ENCODE assay signal across 8 cellular contexts in genomic region chr11:103108933-103109817, GRCh38.
A peak's percentile ranks its signal among the peaks of the same experiment; 100 is the strongest.
DNase-seq lines count a peak whose midpoint lies in the region; ATAC-seq and TF ChIP-seq lines count a peak whose summit lies in the region.

DYNC2H1 (plus strand) TSS chr11:103109426; CDS start chr11:103109575, 149 bp downstream.

- TF ChIP-seq CTCF in WI38 (IDR thresholded peaks at IDR 0.05; ENCODE audit: low read depth, low read length), result peak; percentile 45
- TF ChIP-seq CTCF in cardiac fibroblast (IDR thresholded peaks at IDR 0.05; ENCODE audit: low read depth, low read length), result peak; percentile 57

- H3K4me3 ChIP-seq in WI38 (ENCODE audit: low read depth, low read length) (peak within 1 kb of the TSS; percentile 80), cardiac fibroblast (replicated peaks in 1 of 2; ENCODE audit: low read depth in 2 of 2, low read length in 2 of 2) (peak within 1 kb of the TSS; percentile 72 to 87)

- ATAC-seq in GM18861 (IDR thresholded peaks at IDR 0.05; ENCODE audit: unreplicated experiment) (peak; percentile 100), HG03103 (IDR thresholded peaks at IDR 0.05; ENCODE audit: low read depth, unreplicated experiment) (peak; percentile 100)

- DNase-seq in ACHN, result peak; percentile 91
- DNase-seq in NCI-H2196 treated with DMSO at 0.1 percent for 48 hours (lab: John Stamatoyannopoulos, UW; ENCODE audit: unreplicated experiment), result peak; percentile 76
- DNase-seq in cardiac fibroblast (ENCODE audit: low read depth in 2 of 2), result peak; percentile 93 to 95
- DNase-seq in islet precursor cell, result peak; percentile 95
- peak; percentile 84 for DNase-seq in stimulated activated CD4-positive, alpha-beta T cell treated with anti-CD3 and anti-CD28 coated beads, Interleukin-12 subunit alpha, Interleukin-12 subunit beta, amount 100 ng/mL, for 4 hours

- in situ Hi-C loops in ACHN (cut with HindIII; ENCODE audit: low pct_ligation_motif_present, low pct_unique_long_range_greater_than_20kb, low sequenced_read_pairs), result no loop called here

Comparison
In these comparisons a context has a peak if more than half of its experiments do, and no peak if none do; other contexts are left out.
1. Peak in every context shown above with its lines: DNase-seq, ATAC-seq and H3K4me3 ChIP-seq.